Comparison of ENCODE assay signal across 20 cellular contexts in the genomic region with DNA sequence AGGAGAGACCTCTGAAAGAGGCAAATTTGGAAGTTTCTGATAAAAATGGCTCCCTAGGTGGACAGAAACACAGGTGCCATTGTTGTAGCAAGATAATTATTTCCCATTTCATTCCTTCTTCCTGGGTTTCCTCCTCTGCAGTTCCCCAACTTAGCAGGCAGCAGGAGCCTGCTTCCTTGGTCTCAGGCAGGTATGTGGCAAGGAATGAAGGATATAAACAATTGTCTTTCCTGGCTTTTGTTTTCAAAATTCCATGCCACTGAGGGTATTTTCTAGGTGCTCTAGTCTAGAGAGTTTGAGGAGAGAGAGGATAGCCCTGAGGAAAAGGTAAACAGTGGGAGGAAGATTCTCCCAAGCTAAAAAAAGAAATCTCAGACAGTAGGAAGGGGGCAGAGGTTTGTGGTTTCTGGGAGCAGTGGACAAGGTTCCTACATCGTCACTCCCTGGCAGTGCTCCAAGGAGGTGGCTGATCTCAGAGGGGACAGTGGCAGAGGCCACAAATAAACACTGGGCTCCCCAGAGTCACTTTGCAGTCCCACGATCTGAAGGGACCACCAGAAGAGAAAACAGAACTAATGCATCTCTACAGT.
A peak's percentile ranks its signal among the peaks of the same experiment; 100 is the strongest.
DNase-seq lines count a peak whose midpoint lies in the region; ATAC-seq, FAIRE-seq and TF ChIP-seq lines count a peak whose summit lies in the region.
"Had no signal": no experiment of that assay in that cellular context is flagged by ENCODE, and none has a peak within 500 bp of the region (broad histone marks: within the 10 kb centered on the region; RNA-seq: fewer than 3 reads in every experiment).

No MANE protein-coding gene starts in this region.

- no peak for TF ChIP-seq POLR2A in breast epithelium (IDR thresholded peaks at IDR 0.05)
- TF ChIP-seq POLR2A in heart left ventricle (IDR thresholded peaks at IDR 0.05): no peak

- H3K4me1 ChIP-seq in breast epithelium: no peaks in the 10 kb centered on the region
- H3K4me1 ChIP-seq in heart left ventricle: no peaks in the 10 kb centered on the region
- no peaks in the 10 kb centered on the region for H3K4me1 ChIP-seq in right cardiac atrium (ENCODE audit: control insufficient read depth, insufficient read depth, low read length)
- H3K4me1 ChIP-seq: Peyer's patch had no signal

- TF ChIP-seq CTCF in breast epithelium (IDR thresholded peaks at IDR 0.05) (no peak), MCF 10A (IDR thresholded peaks at IDR 0.05; ENCODE audit: unreplicated experiment) (no peak), heart left ventricle (IDR thresholded peaks at IDR 0.05) (no peak)

- no peaks in the 10 kb centered on the region for H3K36me3 Mint-ChIP-seq in MCF 10A (ENCODE audit: insufficient read depth, unreplicated experiment)
- H3K36me3 Mint-ChIP-seq: activated naive CD4-positive, alpha-beta T cell treated with anti-CD3 and anti-CD28 coated beads, Interleukin-2, amount 50 U/mL, for 24 hours; CD4-positive, CD25-positive, alpha-beta regulatory T cell; natural killer cell treated with Interleukin-12 subunit alpha and Interleukin-12 subunit beta and Interleukin-15 and Interleukin-18, amount 100 ng/mL, for 72 hours had no signal

- no peaks in the 10 kb centered on the region for H3K36me3 ChIP-seq in breast epithelium
- no peaks in the 10 kb centered on the region for H3K36me3 ChIP-seq in heart left ventricle
- H3K36me3 ChIP-seq: Peyer's patch had no signal

- no peak overlapping the region for H3K4me3 Mint-ChIP-seq in MCF 10A (ENCODE audit: unreplicated experiment)
- H3K4me3 Mint-ChIP-seq: activated naive CD4-positive, alpha-beta T cell treated with anti-CD3 and anti-CD28 coated beads, Interleukin-2, amount 50 U/mL, for 24 hours; CD4-positive, CD25-positive, alpha-beta regulatory T cell; natural killer cell treated with Interleukin-12 subunit alpha and Interleukin-12 subunit beta and Interleukin-15 and Interleukin-18, amount 100 ng/mL, for 72 hours had no signal

- DNase-seq in breast epithelium (ENCODE audit: low spot score in 2 of 2) (no peak), MCF 10A (ENCODE audit: unreplicated experiment) (no peak), RCC 7860 (ENCODE audit: low spot score) (peak; percentile 74), kidney glomerular epithelial cell (lab: John Stamatoyannopoulos, UW) (peak; percentile 47), urothelium cell line (ENCODE audit: low spot score) (peak; percentile 12), heart left ventricle (no peak), right cardiac atrium (no peak)
- DNase-seq in activated naive CD4-positive, alpha-beta T cell treated with Interleukin-2 at 50 U/mL for 16 hours: no peak
- DNase-seq: activated CD4-positive, alpha-beta T cell treated with anti-CD3 and anti-CD28 coated beads, Interleukin-2, amount 50 U/mL, for 1 hour; CD4-positive, CD25-positive, alpha-beta regulatory T cell; HCEC 1CT; Karpas-422; NCI-H1417 treated with DMSO at 0.1 percent for 48 hours; NCI-H2171 treated with DMSO at 0.1 percent for 48 hours; NCI-H774; Peyer's patch; SW 1271 had no signal

- H3K27me3 ChIP-seq in breast epithelium: no peaks in the 10 kb centered on the region
- H3K27me3 ChIP-seq in heart left ventricle: no peaks in the 10 kb centered on the region
- no peaks in the 10 kb centered on the region for H3K27me3 ChIP-seq in right cardiac atrium (ENCODE audit: control insufficient read depth, insufficient read depth)
- H3K27me3 ChIP-seq: Peyer's patch had no signal

- H3K9me3 ChIP-seq in breast epithelium: peaks cover 0 to 3% of the 10 kb centered on the region in 2 donors
- peaks cover 0 to 9% (median 0%) of the 10 kb centered on the region in 12 donors for H3K9me3 ChIP-seq in heart left ventricle
- H3K9me3 ChIP-seq in right cardiac atrium (ENCODE audit: control insufficient read depth, low read length): no peaks in the 10 kb centered on the region
- H3K9me3 ChIP-seq: Peyer's patch had no signal

- H3K4me3 ChIP-seq in breast epithelium (no peak overlapping the region), heart left ventricle (no peak overlapping the region), right cardiac atrium (ENCODE audit: low read length) (no peak overlapping the region)
- H3K4me3 ChIP-seq: Peyer's patch had no signal

- FAIRE-seq in RCC 7860 (lab: Jason Lieb, UNC) (peak; percentile 72), urothelium cell line (lab: Jason Lieb, UNC) (no peak)
- FAIRE-seq: keratinocyte had no signal

- POLR2A ChIA-PET in MCF 10A (lab: Yijun Ruan, JAX): no interaction called here

- intact Hi-C loops in breast epithelium (cut with DNase I; ENCODE audit: low total_unique reads) (no loop called here), MCF 10A (cut with micrococcal nuclease) (no loop called here), heart left ventricle (cut with DNase I) (no loop called here), right cardiac atrium (cut with DNase I) (no loop called here)

- H3K27ac ChIP-seq in breast epithelium (peak overlapping the region; percentile 35 to 65), heart left ventricle (no peak overlapping the region), right cardiac atrium (ENCODE audit: low read length) (no peak overlapping the region)
- H3K27ac ChIP-seq: Peyer's patch had no signal

- no peak overlapping the region for H3K27ac Mint-ChIP-seq in MCF 10A (ENCODE audit: low read depth, unreplicated experiment)
- H3K27ac Mint-ChIP-seq: activated naive CD4-positive, alpha-beta T cell treated with anti-CD3 and anti-CD28 coated beads, Interleukin-2, amount 50 U/mL, for 24 hours; CD4-positive, CD25-positive, alpha-beta regulatory T cell; natural killer cell treated with Interleukin-12 subunit alpha and Interleukin-12 subunit beta and Interleukin-15 and Interleukin-18, amount 100 ng/mL, for 72 hours had no signal

- H3K27me3 Mint-ChIP-seq in MCF 10A (ENCODE audit: insufficient read depth, unreplicated experiment): no peaks in the 10 kb centered on the region
- H3K27me3 Mint-ChIP-seq: CD4-positive, CD25-positive, alpha-beta regulatory T cell had no signal

- H3K9me3 Mint-ChIP-seq in MCF 10A (ENCODE audit: unreplicated experiment): peaks cover 8% of the 10 kb centered on the region

- peaks cover 16% of the 10 kb centered on the region for H3K4me1 Mint-ChIP-seq in MCF 10A (ENCODE audit: insufficient read depth, unreplicated experiment)
- H3K4me1 Mint-ChIP-seq: activated naive CD4-positive, alpha-beta T cell treated with anti-CD3 and anti-CD28 coated beads, Interleukin-2, amount 50 U/mL, for 24 hours; CD4-positive, CD25-positive, alpha-beta regulatory T cell had no signal

- CTCF ChIA-PET in MCF 10A (lab: Yijun Ruan, JAX): no interaction called here

- 17 to 33% (median 28%) methylated on average over 2 of the region's 2 CpGs for WGBS in heart left ventricle, 4 donors
- whole genome bisulfite sequencing in right cardiac atrium: 36% methylated on average over 2 of the region's 2 CpGs

- no TSS peak for BruUV-seq in MCF 10A (replicated peaks; lab: Mats Ljungman, UMichigan)

- ATAC-seq in heart left ventricle (no peak), right cardiac atrium (no peak)
- ATAC-seq: natural killer cell treated with Interleukin-12 subunit alpha and Interleukin-12 subunit beta and Interleukin-15 and Interleukin-18, amount 100 ng/mL, for 72 hours had no signal

Comparison
In these comparisons a context has a peak if more than half of its experiments do, and no peak if none do; other contexts are left out.
1. DNase-seq: peak in RCC 7860 (single experiment), kidney glomerular epithelial cell (single experiment) and urothelium cell line (single experiment); none in breast epithelium (0 of 2), MCF 10A (single experiment), heart left ventricle (0 of 5), right cardiac atrium (0 of 3) and activated naive CD4-positive, alpha-beta T cell treated with Interleukin-2 at 50 U/mL for 16 hours (single experiment).
2. H3K27ac ChIP-seq: peak in breast epithelium (2 of 2); none in heart left ventricle (0 of 12) and right cardiac atrium (single experiment).